16 cellular contexts compared by ENCODE assay signal in the genomic region with DNA sequence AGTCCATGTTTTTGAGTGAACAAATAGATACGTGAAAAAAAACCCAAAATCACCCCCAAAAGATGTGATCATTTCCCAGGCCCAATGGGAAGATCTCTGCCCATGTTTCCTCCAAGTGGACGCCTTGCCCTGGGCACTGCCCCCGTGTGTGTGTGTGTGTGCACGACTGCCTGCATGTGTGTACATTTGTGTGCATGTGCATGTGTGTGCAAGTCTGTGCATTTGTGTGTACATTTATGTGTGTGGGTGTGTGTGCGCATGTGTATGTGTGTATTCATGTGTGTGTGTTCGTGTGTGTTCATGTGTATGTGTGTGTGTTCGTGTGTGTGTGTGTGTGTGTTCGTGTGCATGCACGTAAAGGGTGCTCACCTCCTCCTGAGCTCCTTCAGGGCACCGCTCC. TPM values are rescaled to one million over a fixed set of nuclear protein-coding genes. Genes with fewer than 3 reads are reported as not detected.
DNase-seq lines count a peak whose midpoint lies in the region; ATAC-seq, FAIRE-seq and TF ChIP-seq lines count a peak whose summit lies in the region.
"Had no signal": no experiment of that assay in that cellular context is flagged by ENCODE, and none has a peak within 500 bp of the region (broad histone marks: within the 10 kb centered on the region; RNA-seq: fewer than 3 reads in every experiment).

No MANE protein-coding gene starts in this region.

- H3K27me3 Mint-ChIP-seq in T-helper 2 cell treated with Interferon-gamma antibody and Interleukin-4, amounts not matched to agents 5 μg/mL and 100 μg/mL, for 36 hours (ENCODE audit: low read depth) = no peaks in the 10 kb centered on the region
- H3K27me3 Mint-ChIP-seq in endothelial cell (ENCODE audit: unreplicated experiment) (peaks cover 7% of the 10 kb centered on the region), chondrocyte (ENCODE audit: low read depth) (no peaks in the 10 kb centered on the region)
- H3K27me3 Mint-ChIP-seq: CD4-positive, alpha-beta T cell had no signal

- H3K4me1 Mint-ChIP-seq in T-helper 2 cell treated with Interferon-gamma antibody and Interleukin-4, amounts not matched to agents 5 μg/mL and 100 μg/mL, for 36 hours (ENCODE audit: low read depth) = peaks cover 13% of the 10 kb centered on the region
- peaks cover 28% of the 10 kb centered on the region for H3K4me1 Mint-ChIP-seq in endothelial cell (ENCODE audit: unreplicated experiment)
- no peaks in the 10 kb centered on the region for H3K4me1 Mint-ChIP-seq in chondrocyte (ENCODE audit: low read depth)

- POLR2A ChIA-PET in HepG2 (lab: Yijun Ruan, JAX) = no interaction called here

- H3K27me3 ChIP-seq in HepG2 (ENCODE audit: control insufficient read depth in 1 of 2, insufficient read depth in 2 of 2, low read length in 2 of 2) (no peaks in the 10 kb centered on the region), right lobe of liver (no peaks in the 10 kb centered on the region), HAP-1 (ENCODE audit: low read depth) (no peaks in the 10 kb centered on the region)

- no peak overlapping the region for H2AFZ ChIP-seq in HepG2 (ENCODE audit: low read length)

- H4K20me1 ChIP-seq in HepG2 (ENCODE audit: insufficient read depth, low read length) = no peaks in the 10 kb centered on the region

- H3K4me2 ChIP-seq in HepG2 (ENCODE audit: low read depth, low read length) = no peak overlapping the region

- no peak for FAIRE-seq in HepG2 (lab: Jason Lieb, UNC)
- FAIRE-seq: GM12891 had no signal

- H3K36me3 ChIP-seq in HepG2 (replicated peaks in 1 of 2; ENCODE audit: control insufficient read depth in 1 of 2, insufficient read depth in 2 of 2, low read length in 2 of 2) = no peaks in the 10 kb centered on the region
- no peaks in the 10 kb centered on the region for H3K36me3 ChIP-seq in right lobe of liver
- H3K36me3 ChIP-seq in HAP-1 (replicated peaks) = no peaks in the 10 kb centered on the region

- no peak for TF ChIP-seq CTCF in HepG2 (CRISPR knock-in tag; IDR thresholded peaks at IDR 0.05)
- no peak for TF ChIP-seq CTCF in right lobe of liver (IDR thresholded peaks at IDR 0.05)
- no peak for TF ChIP-seq CTCF in endothelial cell (IDR thresholded peaks at IDR 0.05; ENCODE audit: unreplicated experiment)
- TF ChIP-seq CTCF in chondrocyte (IDR thresholded peaks at IDR 0.05) = no peak

- peak overlapping the region; percentile 55 for H3K27ac Mint-ChIP-seq in T-helper 2 cell treated with Interferon-gamma antibody and Interleukin-4, amounts not matched to agents 5 μg/mL and 100 μg/mL, for 36 hours
- H3K27ac Mint-ChIP-seq in endothelial cell (ENCODE audit: unreplicated experiment) (peak overlapping the region; percentile 67), chondrocyte (ENCODE audit: unreplicated experiment) (no peak overlapping the region)
- H3K27ac Mint-ChIP-seq: CD4-positive, alpha-beta T cell had no signal

- H3K9ac ChIP-seq in HepG2 (ENCODE audit: insufficient read depth, low read depth, low read length) = no peak overlapping the region

- no peak overlapping the region for H3K4me3 Mint-ChIP-seq in T-helper 2 cell treated with Interferon-gamma antibody and Interleukin-4, amounts not matched to agents 5 μg/mL and 100 μg/mL, for 36 hours
- peak overlapping the region; percentile 82 for H3K4me3 Mint-ChIP-seq in endothelial cell (ENCODE audit: unreplicated experiment)
- no peak overlapping the region for H3K4me3 Mint-ChIP-seq in chondrocyte (ENCODE audit: unreplicated experiment)
- H3K4me3 Mint-ChIP-seq: CD4-positive, alpha-beta T cell had no signal

- no peaks in the 10 kb centered on the region for H3K9me3 Mint-ChIP-seq in T-helper 2 cell treated with Interferon-gamma antibody and Interleukin-4, amounts not matched to agents 5 μg/mL and 100 μg/mL, for 36 hours
- H3K9me3 Mint-ChIP-seq in endothelial cell (ENCODE audit: unreplicated experiment) (no peaks in the 10 kb centered on the region), chondrocyte (ENCODE audit: low read depth) (no peaks in the 10 kb centered on the region)
- H3K9me3 Mint-ChIP-seq: CD4-positive, alpha-beta T cell had no signal

- H3K4me3 ChIP-seq in HepG2 (replicated peaks in 1 of 3; ENCODE audit: insufficient read depth in 1 of 3, low read depth in 2 of 3, low read length in 3 of 3) (no peak overlapping the region), right lobe of liver (no peak overlapping the region), HAP-1 (no peak overlapping the region)

- H3K4me1 ChIP-seq in HepG2 (ENCODE audit: insufficient read depth, low read length) (peaks cover 33% of the 10 kb centered on the region), right lobe of liver (no peaks in the 10 kb centered on the region), HAP-1 (no peaks in the 10 kb centered on the region)

- 91% methylated on average over 10 of the region's 10 CpGs for WGBS in HepG2 (ENCODE audit: low lambda C conversion rate)
- 88% methylated on average over 6 of the region's 10 CpGs for WGBS in right lobe of liver (ENCODE audit: insufficient coverage, low coverage, low lambda C conversion rate, missing lambda C conversion rate)

- no peak for TF ChIP-seq POLR2A in HepG2 (IDR thresholded peaks at IDR 0.05; ENCODE audit: insufficient read depth in 1 of 2, low read depth in 2 of 2, low read length in 2 of 2)
- TF ChIP-seq POLR2A in right lobe of liver (IDR thresholded peaks at IDR 0.05) = no peak

- H3K27ac ChIP-seq in HepG2 (ENCODE audit: extremely low read length, insufficient read depth, low read length) (no peak overlapping the region), right lobe of liver (no peak overlapping the region)

- TF ChIP-seq EP300 in HepG2 (IDR thresholded peaks at IDR 0.05; ENCODE audit: low read depth in 2 of 2, low read length in 2 of 2) (no peak), HepG2 (CRISPR knock-in tag; IDR thresholded peaks at IDR 0.05; ENCODE audit: borderline replicate concordance) (no peak)

- TF ChIP-seq RAD21 in HepG2 (CRISPR knock-in tag; IDR thresholded peaks at IDR 0.05) = no peak

- H3K9me3 ChIP-seq in HepG2 (ENCODE audit: low read length) = no peaks in the 10 kb centered on the region
- H3K9me3 ChIP-seq in right lobe of liver = no peaks in the 10 kb centered on the region
- H3K9me3 ChIP-seq in HAP-1 = no peaks in the 10 kb centered on the region

- ATAC-seq in HepG2 (no peak), right lobe of liver (no peak), HG03571 (IDR thresholded peaks at IDR 0.05; ENCODE audit: unreplicated experiment) (no peak)

- no peaks in the 10 kb centered on the region for H3K36me3 Mint-ChIP-seq in T-helper 2 cell treated with Interferon-gamma antibody and Interleukin-4, amounts not matched to agents 5 μg/mL and 100 μg/mL, for 36 hours (ENCODE audit: low read depth)
- no peaks in the 10 kb centered on the region for H3K36me3 Mint-ChIP-seq in endothelial cell (ENCODE audit: low read depth, unreplicated experiment)
- no peaks in the 10 kb centered on the region for H3K36me3 Mint-ChIP-seq in chondrocyte (ENCODE audit: low read depth)

- DNase-seq in HepG2 (ENCODE audit: low spot score) (no peak), right lobe of liver (no peak), endothelial cell (ENCODE audit: low spot score) (no peak), chondrocyte (ENCODE audit: low spot score) (no peak), HAP-1 (ENCODE audit: low spot score in 2 of 2) (no peak)
- DNase-seq in T-helper 2 cell treated with Interferon-gamma antibody and Interleukin-4, amounts not matched to agents 5 μg/mL and 100 μg/mL, for 36 hours (ENCODE audit: low spot score) = no peak
- DNase-seq: ACHN; C1 segment of cervical spinal cord; Calu3; CD4-positive, alpha-beta T cell; DMS 273 treated with DMSO at 0.1 percent for 48 hours; DMS79; GOT3; HCEC 1CT had no signal

- no peaks in the 10 kb centered on the region for H3K79me2 ChIP-seq in HepG2 (ENCODE audit: insufficient read depth, low read length)

- CTCF ChIA-PET in HepG2 (lab: Yijun Ruan, JAX; ENCODE audit: low intra/inter-chr PET ratio, low total read pairs) = no interaction called here

- in situ Hi-C loops in HepG2 (cut with HindIII; ENCODE audit: extremely low pct_ligation_motif_present, low pct_unique_long_range_greater_than_20kb) = no loop called here
- in situ Hi-C loops in HAP-1 (cut with MboI; ENCODE audit: low sequenced_read_pairs) = no loop called here

- intact Hi-C loops in HepG2 (cut with micrococcal nuclease; ENCODE audit: unreplicated experiment) (loop anchor here (5.0 kb wide), 1 partner anchor 229 kb away; no protein-coding TSS in a partner anchor), right lobe of liver (cut with DNase I) (no loop called here)

- BruUV-seq in HepG2 (replicated peaks; lab: Mats Ljungman, UMichigan) = no TSS peak

TF ChIP-seq in HepG2, 621 proteins besides CTCF, POLR2A, EP300 and RAD21 (continues in another document):
- TF ChIP-seq MBD4 (IDR thresholded peaks at IDR 0.05; ENCODE audit: borderline replicate concordance, low read length) (no peak), ZEB1 (IDR thresholded peaks at IDR 0.05; ENCODE audit: insufficient replicate concordance, low read depth) (no peak), FOXA1 (IDR thresholded peaks at IDR 0.05) (peak; percentile 23; the same call in 1 of the 2 replicates), FOXA1 (CRISPR knock-in tag; IDR thresholded peaks at IDR 0.05) (no peak)

RNA-seq across cellular contexts. Expression of a gene that starts 16.8 kb away (rescaled TPM):
- total RNA-seq in HepG2 (2016; rRNA removed; fragmentation: Illumina TruSeq; extraction: Trizol) (0.81 and 1.1 TPM in 2 replicates), right lobe of liver (1 to 10 TPM; 2.0 to 4.2 (median 3.5) TPM), endothelial cell (ENCODE audit: unreplicated experiment) (31.8 TPM), chondrocyte (15.6 to 25.6 TPM (median 17.5 TPM) in 3 replicates)
- total RNA-seq in HepG2 (2016; cell fraction: cytosol; rRNA removed; fragmentation: Illumina TruSeq; extraction: Trizol; ENCODE audit: low read depth) = 5.0 and 5.2 TPM in 2 replicates
- 0.97 and 1.1 TPM in 2 replicates for total RNA-seq in HepG2 (2016; cell fraction: insoluble cytoplasmic fraction; rRNA removed; fragmentation: Illumina TruSeq; extraction: Trizol)
- total RNA-seq in HepG2 (2016; cell fraction: membrane; rRNA removed; fragmentation: Illumina TruSeq; extraction: Trizol) = 1.3 and 2.1 TPM in 2 replicates
- total RNA-seq in HepG2 (2016; cell fraction: nucleus; rRNA removed; fragmentation: Illumina TruSeq; extraction: Trizol) = 4.7 and 6.7 TPM in 2 replicates
- polyA plus RNA-seq in HepG2 (2011; rRNA removed) = 0.54 and 0.62 TPM in 2 replicates
- 0.24 and 0.56 TPM in 2 replicates for polyA plus RNA-seq in HepG2 (2011; cell fraction: cytosol; rRNA removed)
- polyA plus RNA-seq in HepG2 (2011; cell fraction: nucleus; rRNA removed) = 1.2 and 2.3 TPM in 2 replicates
- 0.67 and 1.2 TPM in 2 replicates for polyA plus RNA-seq in HepG2 (2012)
- polyA plus RNA-seq in HepG2 (2016; cell fraction: cytosol; fragmentation: Illumina TruSeq; extraction: Trizol; ENCODE audit: low read depth) = 0.34 and 0.40 TPM in 2 replicates
- polyA plus RNA-seq in HepG2 (2016; cell fraction: insoluble cytoplasmic fraction; fragmentation: Illumina TruSeq; extraction: Trizol; ENCODE audit: low read depth) = 0.52 and 1.1 TPM in 2 replicates
- polyA plus RNA-seq in HepG2 (2016; cell fraction: membrane; fragmentation: Illumina TruSeq; extraction: Trizol; ENCODE audit: low read depth) = 0.24 and 0.45 TPM in 2 replicates
- 2.8 and 4.0 TPM in 2 replicates for polyA plus RNA-seq in HepG2 (2016; cell fraction: nucleus; fragmentation: Illumina TruSeq; extraction: Trizol; ENCODE audit: insufficient read depth, low read depth)
- 2.6 and 13.1 TPM in 2 replicates for polyA minus RNA-seq in HepG2 (2011; rRNA and poly(A)+ RNA removed; ENCODE audit: low replicate concordance)
- 0.40 and 1.3 TPM in 2 replicates for polyA minus RNA-seq in HepG2 (2011; cell fraction: cytosol; rRNA and poly(A)+ RNA removed)
- 11.1 and 12.6 TPM in 2 replicates for polyA minus RNA-seq in HepG2 (2011; cell fraction: nucleus; rRNA and poly(A)+ RNA removed)
